8 cellular contexts compared by ENCODE assay signal in the genomic region with DNA sequence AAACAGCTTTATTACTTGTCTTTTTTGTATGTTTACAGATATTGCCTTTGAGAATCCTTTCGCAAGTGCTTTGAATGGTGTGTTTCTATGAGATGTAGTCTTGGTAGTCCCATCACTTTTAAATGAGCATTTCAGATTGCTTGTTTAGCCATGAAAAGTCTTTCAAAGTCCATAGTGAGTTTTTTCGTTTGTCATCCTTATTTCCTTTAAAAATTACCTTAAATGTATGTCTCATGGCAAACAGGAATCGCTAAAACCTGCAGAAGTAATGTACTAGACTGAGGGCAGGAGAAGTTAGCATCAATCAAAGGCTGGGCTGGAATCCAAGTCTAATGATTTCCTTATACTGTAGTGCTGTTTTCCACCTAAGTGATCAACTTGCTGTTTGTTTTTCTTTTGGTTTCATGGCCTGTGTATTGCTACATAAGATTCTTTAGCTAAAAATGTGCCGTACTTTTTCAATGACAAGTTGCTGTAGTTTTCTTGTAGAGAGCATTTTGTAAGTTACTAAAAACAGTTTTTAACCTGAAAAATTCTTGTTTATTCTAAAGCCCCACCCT. TPM values are rescaled to one million over a fixed set of nuclear protein-coding genes. Genes with fewer than 3 reads are reported as not detected.
A peak's percentile ranks its signal among the peaks of the same experiment; 100 is the strongest.
DNase-seq lines count a peak whose midpoint lies in the region; ATAC-seq and TF ChIP-seq lines count a peak whose summit lies in the region.

No MANE protein-coding gene starts in this region.

- peak; percentile 34 for DNase-seq in NCI-H510A treated with DMSO at 0.1 percent for 48 hours (lab: John Stamatoyannopoulos, UW)
- no peak for DNase-seq in NCI-H510A (lab: John Stamatoyannopoulos, UW)
- peak; percentile 7 for DNase-seq in NCI-H1694 treated with DMSO at 0.1 percent for 48 hours (lab: John Stamatoyannopoulos, UW)
- DNase-seq in natural killer cell, result no peak
- DNase-seq in UCSD-AML1 (lab: John Stamatoyannopoulos, UW; ENCODE audit: unreplicated experiment), result no peak
- DNase-seq in putamen (ENCODE audit: low spot score), result no peak

- H3K4me3 Mint-ChIP-seq in dendritic cell treated with granulocyte-macrophage colony-stimulating factor and Interleukin-4, amounts not matched to agents 40 ng/mL and 50 ng/mL, for 4 days, result peak overlapping the region; percentile 95
- H3K4me3 Mint-ChIP-seq in natural killer cell, result peak overlapping the region; percentile 98

- H3K9me3 Mint-ChIP-seq in dendritic cell treated with granulocyte-macrophage colony-stimulating factor and Interleukin-4, amounts not matched to agents 40 ng/mL and 50 ng/mL, for 4 days, result no peaks in the 10 kb centered on the region
- no peaks in the 10 kb centered on the region for H3K9me3 Mint-ChIP-seq in natural killer cell

- intact Hi-C loops in dendritic cell treated with granulocyte-macrophage colony-stimulating factor and Interleukin-4, amounts not matched to agents 40 ng/mL and 50 ng/mL, for 4 days (cut with micrococcal nuclease), result loop anchor here (5.0 kb wide), 1 partner anchor 184 kb away; the partner anchor contains the start of gene NOC3L
- intact Hi-C loops in natural killer cell (cut with micrococcal nuclease), result no loop called here

- no peak for ATAC-seq in natural killer cell
- no peak for ATAC-seq in HG02870 (IDR thresholded peaks at IDR 0.05; ENCODE audit: unreplicated experiment)

- H3K27ac Mint-ChIP-seq in dendritic cell treated with granulocyte-macrophage colony-stimulating factor and Interleukin-4, amounts not matched to agents 40 ng/mL and 50 ng/mL, for 4 days, result no peak overlapping the region
- peak overlapping the region; percentile 76 to 93 for H3K27ac Mint-ChIP-seq in natural killer cell

- no peak for TF ChIP-seq CTCF in natural killer cell (IDR thresholded peaks at IDR 0.05)

- peaks cover 26% of the 10 kb centered on the region for H3K4me1 Mint-ChIP-seq in dendritic cell treated with granulocyte-macrophage colony-stimulating factor and Interleukin-4, amounts not matched to agents 40 ng/mL and 50 ng/mL, for 4 days (ENCODE audit: low read depth)
- H3K4me1 Mint-ChIP-seq in natural killer cell, result peaks cover 24 to 29% of the 10 kb centered on the region in 2 donors

- peaks cover 12% of the 10 kb centered on the region for H3K36me3 Mint-ChIP-seq in dendritic cell treated with granulocyte-macrophage colony-stimulating factor and Interleukin-4, amounts not matched to agents 40 ng/mL and 50 ng/mL, for 4 days (ENCODE audit: low read depth)
- H3K36me3 Mint-ChIP-seq in natural killer cell, result no peaks in the 10 kb centered on the region

- H3K27me3 Mint-ChIP-seq in dendritic cell treated with granulocyte-macrophage colony-stimulating factor and Interleukin-4, amounts not matched to agents 40 ng/mL and 50 ng/mL, for 4 days, result peaks cover 9% of the 10 kb centered on the region
- H3K27me3 Mint-ChIP-seq in natural killer cell (ENCODE audit: low read depth in 2 of 2), result peaks cover 0 to 2% of the 10 kb centered on the region in 2 donors

RNA-seq across cellular contexts. Expression of gene HELLS, which starts 1.1 kb away (rescaled TPM):
- 10 to 100 TPM in 2 of 3 donors, 1 to 10 TPM in 1; 9.4 to 10.4 (median 10.2) TPM for total RNA-seq in natural killer cell

Comparison
In these comparisons a context has a peak if more than half of its experiments do, and no peak if none do; other contexts are left out.
1. DNase-seq: peak in NCI-H510A treated with DMSO at 0.1 percent for 48 hours (single experiment) and NCI-H1694 treated with DMSO at 0.1 percent for 48 hours (single experiment); none in NCI-H510A (single experiment), natural killer cell (single experiment), UCSD-AML1 (single experiment) and putamen (single experiment).